9 cellular contexts compared by ENCODE assay signal in the genomic region with DNA sequence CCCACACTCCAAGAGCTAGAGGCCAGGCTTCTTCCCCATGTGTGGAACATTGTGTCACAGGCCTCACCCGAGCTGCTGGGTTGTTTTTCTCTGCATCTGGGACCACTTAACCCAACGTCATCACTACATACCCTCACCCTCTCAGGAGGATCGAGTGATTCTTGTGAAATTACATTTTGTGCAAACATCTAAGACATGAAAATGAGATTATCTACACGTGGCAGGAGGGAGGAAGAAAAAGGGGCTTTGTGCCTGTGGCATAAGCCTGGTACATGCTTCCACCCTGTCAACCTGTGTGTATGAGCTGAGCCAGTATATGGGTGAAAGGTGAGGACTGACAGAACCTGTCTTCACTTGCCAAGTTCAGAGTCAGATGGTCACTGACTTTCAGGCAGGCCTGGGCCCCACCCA. TPM values are rescaled to one million over a fixed set of nuclear protein-coding genes. Genes with fewer than 3 reads are reported as not detected.
DNase-seq lines count a peak whose midpoint lies in the region; ATAC-seq and TF ChIP-seq lines count a peak whose summit lies in the region.
"Had no signal": no experiment of that assay in that cellular context is flagged by ENCODE, and none has a peak within 500 bp of the region (broad histone marks: within the 10 kb centered on the region; RNA-seq: fewer than 3 reads in every experiment).

No MANE protein-coding gene starts in this region.

- peaks cover 27 to 48% (median 46%) of the 10 kb centered on the region in 3 donors for H3K4me1 Mint-ChIP-seq in T-cell

- no peaks in the 10 kb centered on the region for H3K9me3 ChIP-seq in DND-41 (ENCODE audit: insufficient read depth, low read length, severe bottlenecking)

- H3K4me3 ChIP-seq in DND-41 (ENCODE audit: low read depth in 1 of 2, low read length in 2 of 2): peak overlapping the region in 1 of 2 experiments; percentile 60; a peak in 1 of 4 replicates
- H3K4me3 ChIP-seq in fibroblast of the aortic adventitia (ENCODE audit: low read depth, low read length): peak overlapping the region; percentile 75
- peak overlapping the region; percentile 91 for H3K4me3 ChIP-seq in rectal smooth muscle tissue (ENCODE audit: low read length)

- no peak overlapping the region for H2AFZ ChIP-seq in DND-41 (ENCODE audit: low read depth, low read length)

- peaks cover 24% of the 10 kb centered on the region for H3K36me3 ChIP-seq in DND-41 (ENCODE audit: insufficient read depth, low read length)
- no peaks in the 10 kb centered on the region for H3K36me3 ChIP-seq in rectal smooth muscle tissue (ENCODE audit: control insufficient read depth, insufficient read depth, low read length)

- H4K20me1 ChIP-seq in DND-41 (ENCODE audit: insufficient read depth, low read length): no peaks in the 10 kb centered on the region

- no peak for TF ChIP-seq CTCF in DND-41 (IDR thresholded peaks at IDR 0.05; ENCODE audit: borderline replicate concordance, extremely low read depth, low read length, poor library complexity, severe bottlenecking)
- TF ChIP-seq CTCF in fibroblast of the aortic adventitia (IDR thresholded peaks at IDR 0.05; ENCODE audit: insufficient read depth, low read length): no peak
- no peak for TF ChIP-seq CTCF in GM10266 (IDR thresholded peaks at IDR 0.05; ENCODE audit: control insufficient read depth, insufficient read depth, low read depth, missing control alignments)

- CTCF ChIA-PET in T-cell (lab: Charles Lee): no interaction called here

- peaks cover 37% of the 10 kb centered on the region for H3K36me3 Mint-ChIP-seq in T-cell

- peak overlapping the region; percentile 98 to 99 for H3K27ac Mint-ChIP-seq in T-cell

- H3K27me3 ChIP-seq in DND-41 (ENCODE audit: insufficient read depth, low read length, poor library complexity): no peaks in the 10 kb centered on the region
- no peaks in the 10 kb centered on the region for H3K27me3 ChIP-seq in rectal smooth muscle tissue (ENCODE audit: control insufficient read depth, insufficient read depth, low read length)

- no peaks in the 10 kb centered on the region for H3K27me3 Mint-ChIP-seq in T-cell

- peak overlapping the region; percentile 96 to 98 (median 96) for H3K4me3 Mint-ChIP-seq in T-cell

- H3K9me3 Mint-ChIP-seq in T-cell: no peaks in the 10 kb centered on the region

- H3K4me1 ChIP-seq in DND-41 (ENCODE audit: insufficient read depth, low read length) (peaks cover 21% of the 10 kb centered on the region), rectal smooth muscle tissue (ENCODE audit: control insufficient read depth, insufficient read depth, low read length) (peaks cover 16% of the 10 kb centered on the region)

- peaks cover 18% of the 10 kb centered on the region for H3K79me2 ChIP-seq in DND-41 (ENCODE audit: insufficient read depth, low read length)

- no peak for DNase-seq in DND-41
- DNase-seq in T-cell: no peak
- DNase-seq in fibroblast of the aortic adventitia (ENCODE audit: low read depth): peak; percentile 74
- DNase-seq in GM10266 (ENCODE audit: extremely low spot score): no peak
- no peak for DNase-seq in 8988T
- DNase-seq in NOMO-1 treated with DMSO at 0.1 percent for 48 hours (lab: John Stamatoyannopoulos, UW; ENCODE audit: unreplicated experiment): no peak
- DNase-seq: NCI-H146 had no signal

- ATAC-seq in DND-41 (ENCODE audit: insufficient read depth, low read depth) (no peak), T-cell (replicated peaks in 1 of 4) (no peak), HG03342 (IDR thresholded peaks at IDR 0.05; ENCODE audit: unreplicated experiment) (no peak)

- peak overlapping the region; percentile 70 for H3K4me2 ChIP-seq in DND-41 (ENCODE audit: insufficient read depth, low read length)

- no peak overlapping the region for H3K27ac ChIP-seq in DND-41 (ENCODE audit: low read length)
- peak overlapping the region; percentile 98 for H3K27ac ChIP-seq in rectal smooth muscle tissue (ENCODE audit: low read depth, low read length)

- H3K9ac ChIP-seq in DND-41 (ENCODE audit: low read depth, low read length) (peak overlapping the region; percentile 92), rectal smooth muscle tissue (ENCODE audit: low read length) (no peak overlapping the region)

- POLR2A ChIA-PET in T-cell (lab: Charles Lee): interaction anchor here (0.7 to 1.2 kb wide), 2 partner anchors 16 to 39 kb away, joined by 3 to 4 read pairs; no protein-coding TSS in a partner anchor

RNA-seq across cellular contexts. Expression of a gene that starts 1.6 kb away (rescaled TPM):
- total RNA-seq in T-cell: 10 to 100 TPM in 4 of 5 donors, 1 to 10 TPM in 1; 9.4 to 17.5 (median 15.9) TPM
- total RNA-seq in fibroblast of the aortic adventitia (ENCODE audit: low replicate concordance): 7.5 and 14.7 TPM in 2 replicates

RNA-seq across cellular contexts. Expression of a gene that starts 22.2 kb away (rescaled TPM):
- 10 to 100 TPM; 41.4 to 71.3 (median 69.3) TPM for total RNA-seq in T-cell
- 49.9 and 66.6 TPM in 2 replicates for total RNA-seq in fibroblast of the aortic adventitia (ENCODE audit: low replicate concordance)

RNA-seq across cellular contexts. Expression of a gene that starts 40.1 kb away (rescaled TPM):
- 10 to 100 TPM; 43.7 to 51.9 (median 51.3) TPM for total RNA-seq in T-cell
- 3.8 and 24.2 TPM in 2 replicates for total RNA-seq in fibroblast of the aortic adventitia (ENCODE audit: low replicate concordance)

RNA-seq across cellular contexts. Expression of a gene that starts 55.8 kb away (rescaled TPM):
- total RNA-seq in T-cell (under 1 TPM in 2 of 5 donors, not detected in 3; 0.14 to 0.26 TPM), fibroblast of the aortic adventitia (ENCODE audit: low replicate concordance) (0.41 and 3.8 TPM in 2 replicates)
